In the genomic region with DNA sequence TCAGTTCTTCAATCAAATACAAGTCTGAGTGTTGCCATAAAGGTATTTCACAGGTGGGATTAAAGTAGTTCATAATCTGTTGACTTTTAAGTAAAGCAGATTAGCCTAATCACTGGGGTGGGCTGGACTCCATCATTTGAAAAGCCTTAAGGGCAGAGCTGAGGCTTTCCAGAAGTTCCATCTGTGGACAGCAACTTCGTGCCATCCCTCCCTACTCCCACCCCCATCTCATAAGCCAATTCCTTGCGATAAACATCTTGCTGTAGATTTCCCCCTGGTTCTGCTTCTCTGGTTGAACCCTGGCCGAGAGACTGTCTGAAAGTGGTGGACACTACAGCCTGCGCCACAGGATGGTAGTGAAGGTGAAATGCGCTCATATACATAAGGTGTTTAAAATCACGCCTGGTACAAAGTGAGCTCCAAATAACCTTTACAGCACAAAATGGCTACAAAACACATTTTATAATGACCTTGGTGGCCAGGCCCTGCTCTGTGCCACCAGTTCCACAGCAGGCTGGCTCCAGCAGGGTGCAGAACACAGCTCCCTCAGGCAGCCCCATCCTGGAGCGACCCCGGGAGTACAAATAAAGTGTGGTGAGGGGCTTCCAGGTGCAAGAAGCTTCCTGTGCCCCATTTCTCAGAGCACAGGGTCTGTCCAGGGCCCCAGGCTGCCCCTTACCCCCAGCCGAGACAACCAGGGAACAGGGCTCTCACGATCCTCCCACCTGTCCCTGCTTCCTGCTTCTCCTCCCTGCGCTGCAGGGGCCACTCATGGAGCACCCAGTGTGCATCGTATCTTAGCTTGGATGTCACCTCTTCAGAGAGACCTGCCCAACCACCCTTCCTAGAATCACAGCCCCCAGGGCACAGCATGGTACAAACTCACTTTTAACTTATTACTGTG, we compare ENCODE assay signal across 1 cellular context.
TF ChIP-seq lines count a peak whose summit lies in the region.

No MANE protein-coding gene starts in this region.

TF ChIP-seq in WTC11, 78 proteins besides CTCF, POLR2A, EP300 and RAD21 (continued from another document):
- TF ChIP-seq, protein P1, sequence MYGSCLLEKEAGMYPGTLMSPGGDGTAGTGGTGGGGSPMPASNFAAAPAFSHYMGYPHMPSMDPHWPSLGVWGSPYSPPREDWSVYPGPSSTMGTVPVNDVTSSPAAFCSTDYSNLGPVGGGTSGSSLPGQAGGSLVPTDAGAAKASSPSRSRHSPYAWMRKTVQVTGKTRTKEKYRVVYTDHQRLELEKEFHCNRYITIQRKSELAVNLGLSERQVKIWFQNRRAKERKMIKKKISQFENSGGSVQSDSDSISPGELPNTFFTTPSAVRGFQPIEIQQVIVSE (CRISPR knock-in tag; IDR thresholded peaks at IDR 0.05; ENCODE audit: borderline replicate concordance), result no peak
- no peak for TF ChIP-seq SOX15 (CRISPR knock-in tag; IDR thresholded peaks at IDR 0.05)
- TF ChIP-seq ELF4 (CRISPR knock-in tag; IDR thresholded peaks at IDR 0.05; ENCODE audit: low read depth), result no peak
- TF ChIP-seq, protein P2, sequence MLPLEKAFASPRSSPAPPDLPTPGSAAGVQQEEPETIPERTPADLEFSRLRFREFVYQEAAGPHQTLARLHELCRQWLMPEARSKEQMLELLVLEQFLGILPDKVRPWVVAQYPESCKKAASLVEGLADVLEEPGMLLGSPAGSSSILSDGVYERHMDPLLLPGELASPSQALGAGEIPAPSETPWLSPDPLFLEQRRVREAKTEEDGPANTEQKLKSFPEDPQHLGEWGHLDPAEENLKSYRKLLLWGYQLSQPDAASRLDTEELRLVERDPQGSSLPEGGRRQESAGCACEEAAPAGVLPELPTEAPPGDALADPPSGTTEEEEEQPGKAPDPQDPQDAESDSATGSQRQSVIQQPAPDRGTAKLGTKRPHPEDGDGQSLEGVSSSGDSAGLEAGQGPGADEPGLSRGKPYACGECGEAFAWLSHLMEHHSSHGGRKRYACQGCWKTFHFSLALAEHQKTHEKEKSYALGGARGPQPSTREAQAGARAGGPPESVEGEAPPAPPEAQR (CRISPR knock-in tag; IDR thresholded peaks at IDR 0.05), result no peak
- TF ChIP-seq GABPB1 (CRISPR knock-in tag; IDR thresholded peaks at IDR 0.05), result no peak
- no peak for TF ChIP-seq PRRX2 (CRISPR knock-in tag; IDR thresholded peaks at IDR 0.05)
- no peak for TF ChIP-seq ZNF232 (CRISPR knock-in tag; IDR thresholded peaks at IDR 0.05)
- TF ChIP-seq, protein P3, sequence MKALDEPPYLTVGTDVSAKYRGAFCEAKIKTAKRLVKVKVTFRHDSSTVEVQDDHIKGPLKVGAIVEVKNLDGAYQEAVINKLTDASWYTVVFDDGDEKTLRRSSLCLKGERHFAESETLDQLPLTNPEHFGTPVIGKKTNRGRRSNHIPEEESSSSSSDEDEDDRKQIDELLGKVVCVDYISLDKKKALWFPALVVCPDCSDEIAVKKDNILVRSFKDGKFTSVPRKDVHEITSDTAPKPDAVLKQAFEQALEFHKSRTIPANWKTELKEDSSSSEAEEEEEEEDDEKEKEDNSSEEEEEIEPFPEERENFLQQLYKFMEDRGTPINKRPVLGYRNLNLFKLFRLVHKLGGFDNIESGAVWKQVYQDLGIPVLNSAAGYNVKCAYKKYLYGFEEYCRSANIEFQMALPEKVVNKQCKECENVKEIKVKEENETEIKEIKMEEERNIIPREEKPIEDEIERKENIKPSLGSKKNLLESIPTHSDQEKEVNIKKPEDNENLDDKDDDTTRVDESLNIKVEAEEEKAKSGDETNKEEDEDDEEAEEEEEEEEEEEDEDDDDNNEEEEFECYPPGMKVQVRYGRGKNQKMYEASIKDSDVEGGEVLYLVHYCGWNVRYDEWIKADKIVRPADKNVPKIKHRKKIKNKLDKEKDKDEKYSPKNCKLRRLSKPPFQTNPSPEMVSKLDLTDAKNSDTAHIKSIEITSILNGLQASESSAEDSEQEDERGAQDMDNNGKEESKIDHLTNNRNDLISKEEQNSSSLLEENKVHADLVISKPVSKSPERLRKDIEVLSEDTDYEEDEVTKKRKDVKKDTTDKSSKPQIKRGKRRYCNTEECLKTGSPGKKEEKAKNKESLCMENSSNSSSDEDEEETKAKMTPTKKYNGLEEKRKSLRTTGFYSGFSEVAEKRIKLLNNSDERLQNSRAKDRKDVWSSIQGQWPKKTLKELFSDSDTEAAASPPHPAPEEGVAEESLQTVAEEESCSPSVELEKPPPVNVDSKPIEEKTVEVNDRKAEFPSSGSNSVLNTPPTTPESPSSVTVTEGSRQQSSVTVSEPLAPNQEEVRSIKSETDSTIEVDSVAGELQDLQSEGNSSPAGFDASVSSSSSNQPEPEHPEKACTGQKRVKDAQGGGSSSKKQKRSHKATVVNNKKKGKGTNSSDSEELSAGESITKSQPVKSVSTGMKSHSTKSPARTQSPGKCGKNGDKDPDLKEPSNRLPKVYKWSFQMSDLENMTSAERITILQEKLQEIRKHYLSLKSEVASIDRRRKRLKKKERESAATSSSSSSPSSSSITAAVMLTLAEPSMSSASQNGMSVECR (CRISPR knock-in tag; IDR thresholded peaks at IDR 0.05; ENCODE audit: borderline replicate concordance), result no peak
- no peak for TF ChIP-seq RELA (CRISPR knock-in tag; IDR thresholded peaks at IDR 0.05; ENCODE audit: borderline replicate concordance)
